9 cellular contexts compared by ENCODE assay signal in genomic region chr1:60296794-60297193, GRCh38.
"Had no signal": no experiment of that assay in that cellular context is flagged by ENCODE, and none has a peak within 500 bp of the region (broad histone marks: within the 10 kb centered on the region; RNA-seq: fewer than 3 reads in every experiment).

No MANE protein-coding gene starts in this region.

- H3K4me2 ChIP-seq: GM23338 had no signal

- H3K27ac Mint-ChIP-seq: GM23338, H9, HFFc6 had no signal

- DNase-seq: GM23248, GOT3, H7, H9, HCEC 1CT, HFFc6 had no signal

- H3K9ac ChIP-seq: GM23248 had no signal

- H3K4me3 Mint-ChIP-seq: GM23338, H9, HFFc6 had no signal

- H3K36me3 ChIP-seq: HAP-1 had no signal

- H2AFZ ChIP-seq: GM23248, GM23338 had no signal

- ATAC-seq: GM23338, HCT116 had no signal

- H3K4me3 ChIP-seq: GM23248, GM23338, HAP-1 had no signal

- H3K4me1 ChIP-seq: HAP-1 had no signal

- H3K27ac ChIP-seq: GM23248 had no signal

- H3K4me1 Mint-ChIP-seq: GM23338, H9 had no signal

- H3K9me3 Mint-ChIP-seq: GM23338, H9, HFFc6 had no signal

- H3K9me3 ChIP-seq: HAP-1 had no signal
